In the genomic region with DNA sequence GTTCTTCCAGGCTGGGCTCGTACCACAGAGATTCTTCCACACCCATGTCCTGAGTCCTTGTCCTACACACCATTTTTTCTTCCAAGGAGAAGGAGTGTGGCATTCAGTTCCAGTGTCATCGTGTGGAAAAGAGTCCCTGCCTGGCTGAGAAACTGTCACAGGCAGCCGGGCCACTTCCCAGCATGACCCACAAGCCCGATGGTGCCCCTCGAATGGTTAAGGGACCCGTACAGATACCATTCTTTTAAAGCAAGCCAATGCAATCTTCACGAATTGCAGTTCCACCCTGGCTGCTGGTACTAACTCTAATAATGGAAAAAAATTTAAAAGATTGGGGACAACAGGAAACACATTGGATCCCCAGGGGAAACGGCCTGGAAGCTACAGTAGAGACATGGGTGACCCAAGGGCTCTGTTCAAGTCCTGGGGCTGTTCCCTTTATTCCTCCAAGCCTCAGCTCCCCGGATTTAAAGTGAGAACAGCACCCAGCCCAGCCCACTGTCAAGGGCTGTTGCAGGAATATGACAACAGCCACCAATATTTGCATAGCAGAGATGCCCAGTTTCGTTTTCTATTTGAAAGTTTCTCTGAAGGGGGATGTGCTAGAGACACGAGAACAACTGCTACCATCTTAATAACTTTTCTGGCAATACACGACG, we compare ENCODE assay signal across 8 cellular contexts.
DNase-seq lines count a peak whose midpoint lies in the region; ATAC-seq and TF ChIP-seq lines count a peak whose summit lies in the region.

No MANE protein-coding gene starts in this region.

- DNase-seq in CD14-positive monocyte (ENCODE audit: low spot score) (peak; percentile 75), GM19238 (ENCODE audit: insufficient read length, low spot score) (peak; percentile 91), T-cell (peak in 1 of 34 experiments; percentile 41), erythroblast (lab: John Stamatoyannopoulos, UW) (peak in 1 of 2 experiments; percentile 32), ovary (peak; percentile 41 to 52 (median 45)), neuronal stem cell (ENCODE audit: low spot score) (no peak), SK-N-DZ (ENCODE audit: low spot score) (no peak)

- H3K36me3 Mint-ChIP-seq in CD14-positive monocyte, result peaks cover 18 to 37% of the 10 kb centered on the region in 2 donors
- peaks cover 7% of the 10 kb centered on the region for H3K36me3 Mint-ChIP-seq in T-cell

- H3K36me3 ChIP-seq in ovary (no peaks in the 10 kb centered on the region), neuronal stem cell (replicated peaks in 1 of 2; ENCODE audit: control insufficient read depth in 2 of 2, insufficient read depth in 2 of 2, low read length in 2 of 2) (no peaks in the 10 kb centered on the region)

- H3K18ac ChIP-seq in neuronal stem cell (ENCODE audit: low read length), result no peak overlapping the region

- H3K4me1 ChIP-seq in ovary (ENCODE audit: insufficient read depth), result peaks cover 32% of the 10 kb centered on the region
- peaks cover 0 to 3% of the 10 kb centered on the region in 2 donors for H3K4me1 ChIP-seq in neuronal stem cell (ENCODE audit: control insufficient read depth in 2 of 2, insufficient read depth in 1 of 2, low read depth in 1 of 2, low read length in 2 of 2)

- H3K27me3 Mint-ChIP-seq in CD14-positive monocyte (ENCODE audit: low read depth in 3 of 3), result peaks cover 0 to 4% (median 2%) of the 10 kb centered on the region in 3 donors
- H3K27me3 Mint-ChIP-seq in T-cell, result no peaks in the 10 kb centered on the region

- no peak overlapping the region for H4K91ac ChIP-seq in neuronal stem cell (ENCODE audit: low read depth, low read length, poor library complexity)

- intact Hi-C loops in CD14-positive monocyte (cut with micrococcal nuclease) (no loop called here), ovary (cut with DNase I) (no loop called here)

- no peak overlapping the region for H2AK5ac ChIP-seq in neuronal stem cell (ENCODE audit: low read depth, low read length)

- H4K8ac ChIP-seq in neuronal stem cell (ENCODE audit: low read depth, low read length), result no peak overlapping the region

- no peaks in the 10 kb centered on the region for H3K79me1 ChIP-seq in neuronal stem cell (ENCODE audit: low read depth, low read length)

- POLR2A ChIA-PET in T-cell (lab: Charles Lee), result no interaction called here

- peak overlapping the region; percentile 47 to 62 for H3K4me3 Mint-ChIP-seq in CD14-positive monocyte
- H3K4me3 Mint-ChIP-seq in T-cell, result peak overlapping the region; percentile 26 to 62 (median 42)

- no peak for TF ChIP-seq CTCF in CD14-positive monocyte (IDR thresholded peaks at IDR 0.05)
- TF ChIP-seq CTCF in ovary (IDR thresholded peaks at IDR 0.05), result peak in 1 of 3 donors; percentile 7

- no peak overlapping the region for H3K14ac ChIP-seq in neuronal stem cell (ENCODE audit: low read length)

- peak; percentile 52 for ATAC-seq in HG03520 (IDR thresholded peaks at IDR 0.05; ENCODE audit: unreplicated experiment)
- peak; percentile 34 to 67 (median 42) for ATAC-seq in T-cell (replicated peaks in 1 of 4)

- no peak overlapping the region for H2BK120ac ChIP-seq in neuronal stem cell (ENCODE audit: low read depth, low read length)

- no peaks in the 10 kb centered on the region for H3K27me3 ChIP-seq in ovary
- peaks cover 30 to 95% (median 81%) of the 10 kb centered on the region in 3 experiments for H3K27me3 ChIP-seq in neuronal stem cell (ENCODE audit: control insufficient read depth in 3 of 3, insufficient read depth in 3 of 3, low read depth in 1 of 3, low read length in 3 of 3)

- H3K9ac ChIP-seq in neuronal stem cell (ENCODE audit: low read depth, low read length, poor library complexity), result no peak overlapping the region

- H3K27ac Mint-ChIP-seq in CD14-positive monocyte, result peak overlapping the region; percentile 79 to 90 (median 84)
- H3K27ac Mint-ChIP-seq in T-cell, result peak overlapping the region; percentile 76 to 92

- peak overlapping the region; percentile 87 for H3K4me3 ChIP-seq in ovary
- H3K4me3 ChIP-seq in neuronal stem cell (ENCODE audit: low read length in 2 of 2), result no peak overlapping the region

- no peak overlapping the region for H2BK5ac ChIP-seq in neuronal stem cell (ENCODE audit: low read length)

- TF ChIP-seq EP300 in ovary (IDR thresholded peaks at IDR 0.05), result no peak

- H3K4me1 Mint-ChIP-seq in CD14-positive monocyte, result peaks cover 47% of the 10 kb centered on the region
- peaks cover 54 to 63% (median 54%) of the 10 kb centered on the region in 3 donors for H3K4me1 Mint-ChIP-seq in T-cell

- CTCF ChIA-PET in T-cell (lab: Charles Lee), result no interaction called here

- no peak overlapping the region for H2BK15ac ChIP-seq in neuronal stem cell (ENCODE audit: low read length)

- H3K9me3 ChIP-seq in ovary (no peaks in the 10 kb centered on the region), neuronal stem cell (replicated peaks in 1 of 2; ENCODE audit: control insufficient read depth in 2 of 2, insufficient read depth in 1 of 2, low read depth in 1 of 2, low read length in 2 of 2) (no peaks in the 10 kb centered on the region)

- H3K27ac ChIP-seq in ovary (peak overlapping the region; percentile 95 to 100), neuronal stem cell (replicated peaks; ENCODE audit: low read length) (no peak overlapping the region)

- TF ChIP-seq POLR2A in erythroblast (IDR thresholded peaks at IDR 0.05; ENCODE audit: low read length) (peak; percentile 27), ovary (IDR thresholded peaks at IDR 0.05) (peak; percentile 15)

- WGBS in ovary, 3 donors, result 4 to 7% (median 5%) methylated on average over 13 of the region's 13 CpGs
- no CpG with 5 or more reads among the region's 13 CpGs for WGBS in neuronal stem cell (ENCODE audit: extremely low coverage in 2 of 2, insufficient read length in 2 of 2, insufficient replicate concordance in 1 of 2), 2 donors

- H3K4ac ChIP-seq in neuronal stem cell (ENCODE audit: low read length), result no peak overlapping the region

- H2AFZ ChIP-seq in neuronal stem cell (ENCODE audit: low read length), result no peak overlapping the region

- H3K23ac ChIP-seq in neuronal stem cell (ENCODE audit: low read depth, low read length, poor library complexity), result no peak overlapping the region

- H3K9me3 Mint-ChIP-seq in CD14-positive monocyte, result peaks cover 0 to 2% (median 0%) of the 10 kb centered on the region in 7 donors
- no peaks in the 10 kb centered on the region for H3K9me3 Mint-ChIP-seq in T-cell

- no peak overlapping the region for H3K4me2 ChIP-seq in neuronal stem cell (ENCODE audit: insufficient read depth, low read length, poor library complexity, severe bottlenecking)

- H2BK12ac ChIP-seq in neuronal stem cell (ENCODE audit: low read length), result no peak overlapping the region

Comparison
In these comparisons a context has a peak if more than half of its experiments do, and no peak if none do; other contexts are left out.
1. DNase-seq: peak in CD14-positive monocyte (single experiment), GM19238 (single experiment) and ovary (5 of 5); none in neuronal stem cell (single experiment) and SK-N-DZ (single experiment).